In genomic region chr5:56183507-56183906, GRCh38 we compare ENCODE assay signal across 10 cellular contexts. TPM values are rescaled to one million over a fixed set of nuclear protein-coding genes. Genes with fewer than 3 reads are reported as not detected.
DNase-seq lines count a peak whose midpoint lies in the region; ATAC-seq and TF ChIP-seq lines count a peak whose summit lies in the region.
"Had no signal": no experiment of that assay in that cellular context is flagged by ENCODE, and none has a peak within 500 bp of the region (broad histone marks: within the 10 kb centered on the region; RNA-seq: fewer than 3 reads in every experiment).

No MANE protein-coding gene starts in this region.

- H3K4me3 Mint-ChIP-seq in T-helper 17 cell: no peak overlapping the region
- H3K4me3 Mint-ChIP-seq: activated naive CD8-positive, alpha-beta T cell treated with anti-CD3 and anti-CD28 coated beads, Interleukin-2, amount 10 ng/mL, durations not matched to agents 7 days and 5 days had no signal

- no peak overlapping the region for H2AFZ ChIP-seq in ACC112 (ENCODE audit: low read length, unreplicated experiment)

- peak overlapping the region; percentile 6 for H3K27ac Mint-ChIP-seq in T-helper 17 cell
- H3K27ac Mint-ChIP-seq: activated naive CD8-positive, alpha-beta T cell treated with anti-CD3 and anti-CD28 coated beads, Interleukin-2, amount 10 ng/mL, durations not matched to agents 7 days and 5 days had no signal

- H3K36me3 Mint-ChIP-seq in T-helper 17 cell (ENCODE audit: low read depth): peaks cover 2% of the 10 kb centered on the region
- H3K36me3 Mint-ChIP-seq: activated naive CD8-positive, alpha-beta T cell treated with anti-CD3 and anti-CD28 coated beads, Interleukin-2, amount 10 ng/mL, durations not matched to agents 7 days and 5 days had no signal

- no peak for TF ChIP-seq CTCF in foreskin keratinocyte (conservative IDR thresholded peaks at IDR 0.05)

- no peaks in the 10 kb centered on the region for H3K27me3 ChIP-seq in ACC112 (ENCODE audit: insufficient read depth, low read length)
- H3K27me3 ChIP-seq in foreskin keratinocyte: no peaks in the 10 kb centered on the region

- intact Hi-C loops in posterior cingulate gyrus (cut with DNase I): no loop called here

- H3K79me2 ChIP-seq in ACC112 (ENCODE audit: control insufficient read depth, insufficient read depth, low read length, unreplicated experiment): no peaks in the 10 kb centered on the region

- no peaks in the 10 kb centered on the region for H3K36me3 ChIP-seq in ACC112 (ENCODE audit: insufficient read depth, low read length)

- H3K4me1 ChIP-seq in ACC112 (ENCODE audit: control insufficient read depth, insufficient read depth, low read length, unreplicated experiment) (peaks cover 25% of the 10 kb centered on the region), foreskin keratinocyte (no peaks in the 10 kb centered on the region)

- peak; percentile 48 for ATAC-seq in GM21786 (IDR thresholded peaks at IDR 0.05; ENCODE audit: unreplicated experiment)
- ATAC-seq in T-helper 17 cell: no peak
- peak; percentile 91 for ATAC-seq in foreskin keratinocyte
- ATAC-seq in HG03039 (IDR thresholded peaks at IDR 0.05; ENCODE audit: unreplicated experiment): no peak
- ATAC-seq: mucosa of descending colon had no signal

- H3K27ac ChIP-seq in ACC112 (ENCODE audit: low read depth, low read length): peak overlapping the region; percentile 17; the same call in 1 of the 2 replicates
- H3K27ac ChIP-seq in foreskin keratinocyte: no peak overlapping the region

- no peaks in the 10 kb centered on the region for H3K9me3 ChIP-seq in T-helper 17 cell (ENCODE audit: control insufficient read depth, low read length, poor library complexity, severe bottlenecking)
- H3K9me3 ChIP-seq: mucosa of descending colon had no signal

- DNase-seq in T-helper 17 cell: no peak
- peak; percentile 84 to 91 for DNase-seq in foreskin keratinocyte
- DNase-seq in iPS-NIHi11 (ENCODE audit: low spot score): no peak
- DNase-seq in posterior cingulate gyrus: no peak
- no peak for DNase-seq in retina
- DNase-seq: activated naive CD8-positive, alpha-beta T cell treated with anti-CD3 and anti-CD28 coated beads, Interleukin-2, amount 10 ng/mL, durations not matched to agents 7 days and 5 days; mucosa of descending colon had no signal

- peaks cover 2% of the 10 kb centered on the region for H3K4me1 Mint-ChIP-seq in T-helper 17 cell
- H3K4me1 Mint-ChIP-seq: activated naive CD8-positive, alpha-beta T cell treated with anti-CD3 and anti-CD28 coated beads, Interleukin-2, amount 10 ng/mL, durations not matched to agents 7 days and 5 days had no signal

- no peak overlapping the region for H3K4me3 ChIP-seq in ACC112 (ENCODE audit: low read depth, low read length)
- H3K4me3 ChIP-seq: mucosa of descending colon had no signal

- H3K27me3 Mint-ChIP-seq in T-helper 17 cell: peaks cover 5% of the 10 kb centered on the region

RNA-seq across cellular contexts. Expression of gene ANKRD55, which starts 49.6 kb away (rescaled TPM):
- total RNA-seq in T-helper 17 cell (1 to 10 TPM; 2.3 to 3.1 TPM), foreskin keratinocyte (not detected in 2 replicates)
- not detected in 2 replicates for polyA plus RNA-seq in foreskin keratinocyte

Comparison
In these comparisons a context has a peak if more than half of its experiments do, and no peak if none do; other contexts are left out.
1. ATAC-seq: peak in GM21786 (single experiment) and foreskin keratinocyte (single experiment); none in T-helper 17 cell (single experiment) and HG03039 (single experiment).
2. DNase-seq: peak in foreskin keratinocyte (2 of 2); none in T-helper 17 cell (0 of 3), iPS-NIHi11 (single experiment), posterior cingulate gyrus (0 of 10) and retina (single experiment).